Comparison of ENCODE assay signal across 1 cellular context in the genomic region with DNA sequence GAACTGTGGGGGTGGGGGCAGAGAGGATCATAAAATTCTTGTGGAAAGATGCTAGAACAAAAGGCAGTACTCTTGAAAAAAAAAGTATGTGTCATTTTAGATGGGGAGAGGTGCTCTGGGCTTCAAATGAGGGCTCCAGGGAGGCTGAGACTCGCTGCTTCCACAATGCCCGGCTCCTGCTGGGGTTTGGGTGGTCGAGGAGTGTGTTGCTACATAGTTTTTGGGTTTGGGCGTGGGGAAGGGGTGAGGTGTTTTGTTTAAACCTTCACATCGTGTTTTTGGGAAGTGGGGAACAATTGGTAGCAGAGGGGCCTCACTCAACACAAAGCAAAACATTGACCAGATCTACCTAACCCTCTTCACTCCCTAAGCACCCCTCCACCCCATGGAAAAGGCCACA.
TF ChIP-seq lines count a peak whose summit lies in the region.

No MANE protein-coding gene starts in this region.

TF ChIP-seq in IMR-90, 13 proteins besides CTCF, POLR2A, EP300 and RAD21:
- no peak for TF ChIP-seq RFX5 (IDR thresholded peaks at IDR 0.05; ENCODE audit: low read depth, low read length)
- TF ChIP-seq ELK1 (IDR thresholded peaks at IDR 0.05; ENCODE audit: borderline replicate concordance, low read depth, low read length): no peak
